ENCODE assay signal across 8 cellular contexts in the genomic region with DNA sequence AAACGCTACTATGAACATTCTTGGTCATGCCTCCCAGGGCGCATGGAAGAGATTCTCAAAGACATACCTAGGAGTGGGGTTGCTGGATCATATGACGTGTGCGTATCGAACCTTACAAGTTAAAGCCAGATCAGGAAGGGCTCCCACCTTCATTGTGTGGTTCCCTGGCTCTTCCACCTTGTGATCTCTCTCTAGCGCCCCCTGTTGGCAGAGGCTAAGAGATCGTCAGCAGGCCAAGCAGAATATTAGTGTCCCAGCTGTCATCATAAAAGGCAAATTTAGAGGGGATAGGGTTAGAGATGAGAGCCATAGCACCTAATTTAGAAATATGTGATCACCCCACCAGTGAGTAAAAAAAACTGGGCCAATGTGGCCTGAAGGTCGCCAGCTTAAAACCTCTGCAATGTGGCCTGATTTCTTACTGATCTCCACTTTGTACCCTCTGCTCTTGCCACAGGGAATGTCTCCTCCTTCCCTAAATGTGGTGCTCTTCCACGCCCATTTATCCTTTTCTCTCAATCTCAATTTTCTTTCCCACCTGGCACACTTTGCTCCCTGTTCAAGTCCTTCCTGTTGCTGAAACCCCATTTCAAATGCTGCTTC.
A peak's percentile ranks its signal among the peaks of the same experiment; 100 is the strongest.
DNase-seq lines count a peak whose midpoint lies in the region; ATAC-seq and TF ChIP-seq lines count a peak whose summit lies in the region.

No MANE protein-coding gene starts in this region.

- whole genome bisulfite sequencing in transverse colon (ENCODE audit: low coverage in 1 of 2), 2 donors, result 21 to 31% methylated on average over 2 to 9 of the region's 9 CpGs

- TF ChIP-seq POLR2A in transverse colon (IDR thresholded peaks at IDR 0.05), result no peak

- peak; percentile 44 to 49 for DNase-seq in AML-193 (lab: John Stamatoyannopoulos, UW)
- DNase-seq in NT2/D1 (ENCODE audit: low read depth, low spot score), result peak; percentile 63
- peak; percentile 47 for DNase-seq in activated T-cell treated with anti-CD3 and anti-CD28 coated beads for 4 hours
- DNase-seq in fibroblast of peridontal ligament (ENCODE audit: extremely low read depth), result peak; percentile 55
- DNase-seq in omental fat pad (ENCODE audit: low spot score), result peak; percentile 49
- DNase-seq in transverse colon, result peak; percentile 74

- no peak overlapping the region for H3K27ac ChIP-seq in transverse colon

- H3K36me3 ChIP-seq in NT2/D1 (ENCODE audit: insufficient read depth, insufficient read length, low read length), result no peaks in the 10 kb centered on the region
- H3K36me3 ChIP-seq in transverse colon, result no peaks in the 10 kb centered on the region

- no peak for TF ChIP-seq EP300 in transverse colon (IDR thresholded peaks at IDR 0.05; ENCODE audit: low read depth)

- TF ChIP-seq CTCF in omental fat pad (IDR thresholded peaks at IDR 0.05) (peak in 1 of 3 donors; percentile 64), transverse colon (IDR thresholded peaks at IDR 0.05) (peak; percentile 78 to 88 (median 82))

- no peaks in the 10 kb centered on the region for H3K9me3 ChIP-seq in NT2/D1 (ENCODE audit: insufficient read depth, low read length)
- H3K9me3 ChIP-seq in transverse colon, result no peaks in the 10 kb centered on the region

- H3K4me3 ChIP-seq in NT2/D1 (ENCODE audit: insufficient read length, low read depth), result no peak overlapping the region
- no peak overlapping the region for H3K4me3 ChIP-seq in transverse colon

- in situ Hi-C loops in transverse colon (cut with MboI; ENCODE audit: low pct_ligation_motif_present in 1 of 4, low pct_unique_long_range_greater_than_20kb in 1 of 4, low sequenced_read_pairs in 3 of 4), result loop anchor here in 3 of 4 donors (5.0 to 25.0 kb wide), 3 partner anchors 202 to 253 kb away; a partner anchor contains a TSS

- intact Hi-C loops in transverse colon (cut with DNase I; ENCODE audit: low total_unique reads), result loop anchor here (5.0 kb wide), 1 partner anchor 248 kb away; no protein-coding TSS in a partner anchor

- H3K4me1 ChIP-seq in NT2/D1 (ENCODE audit: insufficient read depth, insufficient read length) (no peaks in the 10 kb centered on the region), transverse colon (no peaks in the 10 kb centered on the region)

- ATAC-seq in GM21515 (IDR thresholded peaks at IDR 0.05; ENCODE audit: unreplicated experiment) (peak; percentile 63), omental fat pad (ENCODE audit: low FRiP score) (no peak), HG03378 (IDR thresholded peaks at IDR 0.05; ENCODE audit: unreplicated experiment) (no peak)

- no peak overlapping the region for H3K9ac ChIP-seq in NT2/D1 (ENCODE audit: insufficient read length, low read depth)

- H3K27me3 ChIP-seq in NT2/D1 (ENCODE audit: insufficient read depth, insufficient read length) (peaks cover 10% of the 10 kb centered on the region), transverse colon (no peaks in the 10 kb centered on the region)
